20 cellular contexts compared by ENCODE assay signal in the genomic region with DNA sequence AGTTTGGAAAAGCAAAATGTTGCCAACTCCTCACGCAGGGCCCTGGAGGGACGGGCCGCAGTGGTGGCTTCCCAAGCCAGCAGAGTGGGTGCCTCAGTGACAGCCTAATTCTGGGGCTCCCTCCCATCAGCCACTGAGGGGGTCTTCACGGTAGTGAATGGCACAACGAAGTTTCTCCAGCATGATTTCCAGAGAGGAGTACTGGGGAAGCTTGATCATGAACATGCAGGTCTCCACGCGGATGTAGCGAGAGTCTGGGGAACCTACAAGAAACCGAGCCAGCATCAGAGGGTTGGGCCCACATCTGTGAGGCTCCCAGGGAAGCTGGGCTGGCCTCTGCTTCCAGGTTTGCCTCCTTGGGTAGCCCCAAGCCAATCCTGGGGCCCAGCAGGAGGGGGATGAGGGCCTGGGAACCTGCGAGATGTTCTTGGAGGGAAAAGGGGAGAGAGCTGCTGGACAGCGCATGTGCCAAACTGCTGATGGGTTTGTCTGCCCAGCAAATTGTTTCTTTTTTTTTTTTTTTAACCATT. TPM values are rescaled to one million over a fixed set of nuclear protein-coding genes. Genes with fewer than 3 reads are reported as not detected.
DNase-seq lines count a peak whose midpoint lies in the region; ATAC-seq, FAIRE-seq and TF ChIP-seq lines count a peak whose summit lies in the region.
"Had no signal": no experiment of that assay in that cellular context is flagged by ENCODE, and none has a peak within 500 bp of the region (broad histone marks: within the 10 kb centered on the region; RNA-seq: fewer than 3 reads in every experiment).

No MANE protein-coding gene starts in this region.

- TF ChIP-seq POLR2A in HepG2 (IDR thresholded peaks at IDR 0.05; ENCODE audit: insufficient read depth in 1 of 2, low read depth in 2 of 2, low read length in 2 of 2) = no peak

- intact Hi-C loops in left lung (cut with DNase I) = no loop called here
- intact Hi-C loops in aorta (cut with DNase I) = no loop called here
- intact Hi-C loops in HepG2 (cut with micrococcal nuclease; ENCODE audit: unreplicated experiment) = no loop called here

- H3K27me3 ChIP-seq in left lung (no peaks in the 10 kb centered on the region), aorta (ENCODE audit: control insufficient read depth in 1 of 2, insufficient read depth in 2 of 2, low read length in 1 of 2) (no peaks in the 10 kb centered on the region), HepG2 (ENCODE audit: control insufficient read depth in 1 of 2, insufficient read depth in 2 of 2, low read length in 2 of 2) (no peaks in the 10 kb centered on the region)
- H3K27me3 ChIP-seq: BLaER1 treated with 17β-estradiol and CSF1 and Interleukin-3, amounts not matched to agents 10 nM and 100 nM; SJCRH30 had no signal

- TF ChIP-seq EP300 in HepG2 (IDR thresholded peaks at IDR 0.05; ENCODE audit: low read depth in 2 of 2, low read length in 2 of 2) = no peak
- TF ChIP-seq EP300 in HepG2 (CRISPR knock-in tag; IDR thresholded peaks at IDR 0.05; ENCODE audit: borderline replicate concordance) = no peak

- BruUV-seq in HepG2 (replicated peaks; lab: Mats Ljungman, UMichigan) = no TSS peak

- H4K20me1 ChIP-seq in HepG2 (ENCODE audit: insufficient read depth, low read length) = no peaks in the 10 kb centered on the region

- H3K4me1 Mint-ChIP-seq in activated naive CD4-positive, alpha-beta T cell treated with anti-CD3 and anti-CD28 coated beads, Interleukin-2, amount 10 ng/mL, durations not matched to agents 7 days and 5 days = peaks cover 30% of the 10 kb centered on the region
- H3K4me1 Mint-ChIP-seq in central memory CD8-positive, alpha-beta T cell = peaks cover 21% of the 10 kb centered on the region
- peaks cover 26 to 35% of the 10 kb centered on the region in 2 donors for H3K4me1 Mint-ChIP-seq in stimulated activated naive B cell treated with anti-CD40 and anti-IgM and Interleukin-4, amounts not matched to agents 10 μg/mL and 1 μg/mL and 100 μg/mL, for 72 hours

- H3K4me3 ChIP-seq in left lung (no peak overlapping the region), aorta (ENCODE audit: low read length in 2 of 2) (no peak overlapping the region), HepG2 (replicated peaks in 1 of 3; ENCODE audit: insufficient read depth in 1 of 3, low read depth in 2 of 3, low read length in 3 of 3) (no peak overlapping the region)
- H3K4me3 ChIP-seq: BLaER1 treated with 17β-estradiol and CSF1 and Interleukin-3, amounts not matched to agents 10 nM and 100 nM; SJCRH30 had no signal

- peaks cover 53% of the 10 kb centered on the region for H3K36me3 Mint-ChIP-seq in activated naive CD4-positive, alpha-beta T cell treated with anti-CD3 and anti-CD28 coated beads, Interleukin-2, amount 10 ng/mL, durations not matched to agents 7 days and 5 days
- peaks cover 15% of the 10 kb centered on the region for H3K36me3 Mint-ChIP-seq in central memory CD8-positive, alpha-beta T cell (ENCODE audit: insufficient read depth)
- H3K36me3 Mint-ChIP-seq in stimulated activated naive B cell treated with anti-CD40 and anti-IgM and Interleukin-4, amounts not matched to agents 10 μg/mL and 1 μg/mL and 100 μg/mL, for 72 hours = peaks cover 60 to 76% of the 10 kb centered on the region in 2 donors

- H3K9me3 ChIP-seq in left lung (no peaks in the 10 kb centered on the region), aorta (ENCODE audit: control insufficient read depth, low read length) (no peaks in the 10 kb centered on the region), HepG2 (ENCODE audit: low read length) (no peaks in the 10 kb centered on the region)
- H3K9me3 ChIP-seq: SJCRH30 had no signal

- no peaks in the 10 kb centered on the region for H3K27me3 Mint-ChIP-seq in activated naive CD4-positive, alpha-beta T cell treated with anti-CD3 and anti-CD28 coated beads, Interleukin-2, amount 10 ng/mL, durations not matched to agents 7 days and 5 days
- no peaks in the 10 kb centered on the region for H3K27me3 Mint-ChIP-seq in central memory CD8-positive, alpha-beta T cell
- H3K27me3 Mint-ChIP-seq in stimulated activated naive B cell treated with anti-CD40 and anti-IgM and Interleukin-4, amounts not matched to agents 10 μg/mL and 1 μg/mL and 100 μg/mL, for 72 hours = no peaks in the 10 kb centered on the region

- no peaks in the 10 kb centered on the region for H3K4me1 ChIP-seq in left lung
- H3K4me1 ChIP-seq in aorta (ENCODE audit: control insufficient read depth in 1 of 2, insufficient read depth in 2 of 2, low read length in 2 of 2) = no peaks in the 10 kb centered on the region
- no peaks in the 10 kb centered on the region for H3K4me1 ChIP-seq in HepG2 (ENCODE audit: insufficient read depth, low read length)
- H3K4me1 ChIP-seq: BLaER1 treated with 17β-estradiol and CSF1 and Interleukin-3, amounts not matched to agents 10 nM and 100 nM; SJCRH30 had no signal

- TF ChIP-seq RAD21 in HepG2 (CRISPR knock-in tag; IDR thresholded peaks at IDR 0.05) = no peak

- FAIRE-seq in HepG2 (lab: Jason Lieb, UNC) = no peak
- FAIRE-seq: A204.1, GM12891, GM18507 had no signal

- CTCF ChIA-PET in activated naive CD4-positive, alpha-beta T cell treated with anti-CD3 and anti-CD28 coated beads, Interleukin-2, amount 10 ng/mL, durations not matched to agents 7 days and 5 days (lab: Charles Lee) = no interaction called here
- CTCF ChIA-PET in HepG2 (lab: Yijun Ruan, JAX; ENCODE audit: low intra/inter-chr PET ratio, low total read pairs) = no interaction called here

- no peak for TF ChIP-seq CTCF in left lung (IDR thresholded peaks at IDR 0.05)
- no peak for TF ChIP-seq CTCF in HepG2 (CRISPR knock-in tag; IDR thresholded peaks at IDR 0.05)

- H3K36me3 ChIP-seq in left lung (peaks cover 0 to 82% of the 10 kb centered on the region in 2 donors), aorta (ENCODE audit: control insufficient read depth in 1 of 2, insufficient read depth in 2 of 2, low read length in 1 of 2) (peaks cover 5 to 8% of the 10 kb centered on the region in 2 donors), HepG2 (replicated peaks in 1 of 2; ENCODE audit: control insufficient read depth in 1 of 2, insufficient read depth in 2 of 2, low read length in 2 of 2) (peaks cover 0 to 6% of the 10 kb centered on the region in 2 experiments; a peak in 1 of 5 replicates)

- no peak overlapping the region for H2AFZ ChIP-seq in HepG2 (ENCODE audit: low read length)

- in situ Hi-C loops in HepG2 (cut with HindIII; ENCODE audit: extremely low pct_ligation_motif_present, low pct_unique_long_range_greater_than_20kb) = no loop called here

- no peaks in the 10 kb centered on the region for H3K79me2 ChIP-seq in HepG2 (ENCODE audit: insufficient read depth, low read length)

- H3K27ac ChIP-seq in left lung (no peak overlapping the region), aorta (ENCODE audit: low read depth in 1 of 2, low read length in 2 of 2) (no peak overlapping the region), HepG2 (ENCODE audit: extremely low read length, insufficient read depth, low read length) (no peak overlapping the region)
- H3K27ac ChIP-seq: BLaER1 treated with 17β-estradiol and CSF1 and Interleukin-3, amounts not matched to agents 10 nM and 100 nM; SJCRH30 had no signal

- H3K4me2 ChIP-seq in HepG2 (ENCODE audit: low read depth, low read length) = no peak overlapping the region
- H3K4me2 ChIP-seq: BLaER1 treated with 17β-estradiol and CSF1 and Interleukin-3, amounts not matched to agents 10 nM and 100 nM had no signal

- WGBS in aorta, 2 donors = 95% methylated on average over 11 of the region's 11 CpGs
- 92% methylated on average over 9 of the region's 11 CpGs for WGBS in HepG2 (ENCODE audit: low lambda C conversion rate)

- H3K9me3 Mint-ChIP-seq in activated naive CD4-positive, alpha-beta T cell treated with anti-CD3 and anti-CD28 coated beads, Interleukin-2, amount 10 ng/mL, durations not matched to agents 7 days and 5 days = peaks cover 21% of the 10 kb centered on the region
- H3K9me3 Mint-ChIP-seq in central memory CD8-positive, alpha-beta T cell = peaks cover 9% of the 10 kb centered on the region
- H3K9me3 Mint-ChIP-seq in stimulated activated naive B cell treated with anti-CD40 and anti-IgM and Interleukin-4, amounts not matched to agents 10 μg/mL and 1 μg/mL and 100 μg/mL, for 72 hours = peaks cover 10 to 14% of the 10 kb centered on the region in 2 donors

- H3K4me3 Mint-ChIP-seq in activated naive CD4-positive, alpha-beta T cell treated with anti-CD3 and anti-CD28 coated beads, Interleukin-2, amount 10 ng/mL, durations not matched to agents 7 days and 5 days = no peak overlapping the region
- H3K4me3 Mint-ChIP-seq in central memory CD8-positive, alpha-beta T cell = no peak overlapping the region
- H3K4me3 Mint-ChIP-seq in stimulated activated naive B cell treated with anti-CD40 and anti-IgM and Interleukin-4, amounts not matched to agents 10 μg/mL and 1 μg/mL and 100 μg/mL, for 72 hours = no peak overlapping the region

- DNase-seq in activated naive CD4-positive, alpha-beta T cell treated with anti-CD3 and anti-CD28 coated beads, Interleukin-2, amount 10 ng/mL, durations not matched to agents 7 days and 5 days = no peak
- DNase-seq in activated naive CD4-positive, alpha-beta T cell treated with Interleukin-2 at 50 U/mL for 16 hours = no peak
- DNase-seq in central memory CD8-positive, alpha-beta T cell (ENCODE audit: low spot score in 2 of 2) = no peak
- DNase-seq in left lung = peak; percentile 12 to 46
- DNase-seq in aorta = peak; percentile 17 to 59
- DNase-seq in HepG2 (ENCODE audit: low spot score) = no peak
- DNase-seq in NCI-H2171 treated with DMSO at 0.1 percent for 48 hours (lab: John Stamatoyannopoulos, UW) = no peak
- DNase-seq in stimulated activated naive B cell treated with anti-CD40 and anti-IgM and Interleukin-4, amounts not matched to agents 10 μg/mL and 1 μg/mL and 100 μg/mL, for 72 hours = no peak
- DNase-seq: DMS 273 treated with DMSO at 0.1 percent for 48 hours; GDM1; NCI-H1105 treated with DMSO at 0.1 percent for 48 hours; NCI-H187 treated with DMSO at 0.1 percent for 48 hours; NCI-H526 treated with DMSO at 0.1 percent for 48 hours; NK-92 treated with Interleukin-12 subunit alpha and Interleukin-12 subunit beta, amount 100 ng/mL, for 24 hours; RPMI8226; SJCRH30 had no signal

- H3K9ac ChIP-seq in HepG2 (ENCODE audit: insufficient read depth, low read depth, low read length) = no peak overlapping the region
- H3K9ac ChIP-seq: BLaER1 treated with 17β-estradiol and CSF1 and Interleukin-3, amounts not matched to agents 10 nM and 100 nM had no signal

- no peak for ATAC-seq in central memory CD8-positive, alpha-beta T cell (replicated peaks; ENCODE audit: extremely low read depth, poor library complexity, severe bottlenecking)
- ATAC-seq in left lung (no peak), aorta (ENCODE audit: low FRiP score) (no peak), HepG2 (no peak)
- no peak for ATAC-seq in stimulated activated naive B cell treated with anti-CD40 and anti-IgM and Interleukin-4, amounts not matched to agents 10 μg/mL and 1 μg/mL and 100 μg/mL, for 72 hours (replicated peaks)

- H3K27ac Mint-ChIP-seq in activated naive CD4-positive, alpha-beta T cell treated with anti-CD3 and anti-CD28 coated beads, Interleukin-2, amount 10 ng/mL, durations not matched to agents 7 days and 5 days = peak overlapping the region; percentile 65
- peak overlapping the region; percentile 38 for H3K27ac Mint-ChIP-seq in central memory CD8-positive, alpha-beta T cell (ENCODE audit: low read depth)
- no peak overlapping the region for H3K27ac Mint-ChIP-seq in stimulated activated naive B cell treated with anti-CD40 and anti-IgM and Interleukin-4, amounts not matched to agents 10 μg/mL and 1 μg/mL and 100 μg/mL, for 72 hours

- POLR2A ChIA-PET in HepG2 (lab: Yijun Ruan, JAX) = no interaction called here

RNA-seq across cellular contexts. Expression of gene TRAFD1, which starts 37.0 kb away (rescaled TPM):
- total RNA-seq in left lung = 10 to 100 TPM; 40.1 to 46.1 TPM
- total RNA-seq in aorta = 10 to 100 TPM; 21.2 to 35.5 TPM
- polyA plus RNA-seq in aorta = 10 to 100 TPM in 1 of 2 donors, 1 to 10 TPM in 1; 8.9 to 26.0 TPM
- total RNA-seq in HepG2 (2016; rRNA removed; fragmentation: Illumina TruSeq; extraction: Trizol) = 20.9 and 27.8 TPM in 2 replicates
- total RNA-seq in HepG2 (2016; cell fraction: cytosol; rRNA removed; fragmentation: Illumina TruSeq; extraction: Trizol; ENCODE audit: low read depth) = 3.3 and 3.6 TPM in 2 replicates
- 20.5 and 24.2 TPM in 2 replicates for total RNA-seq in HepG2 (2016; cell fraction: insoluble cytoplasmic fraction; rRNA removed; fragmentation: Illumina TruSeq; extraction: Trizol)
- total RNA-seq in HepG2 (2016; cell fraction: membrane; rRNA removed; fragmentation: Illumina TruSeq; extraction: Trizol) = 7.6 and 9.4 TPM in 2 replicates
- total RNA-seq in HepG2 (2016; cell fraction: nucleus; rRNA removed; fragmentation: Illumina TruSeq; extraction: Trizol) = 16.1 and 18.7 TPM in 2 replicates
- polyA plus RNA-seq in HepG2 (2011; rRNA removed) = 9.5 and 10.4 TPM in 2 replicates
- polyA plus RNA-seq in HepG2 (2011; cell fraction: cytosol; rRNA removed) = 8.7 and 9.7 TPM in 2 replicates
- polyA plus RNA-seq in HepG2 (2011; cell fraction: nucleus; rRNA removed) = 9.1 and 10.4 TPM in 2 replicates
- polyA plus RNA-seq in HepG2 (2012) = 8.9 and 13.3 TPM in 2 replicates
- 1.0 and 1.5 TPM in 2 replicates for polyA plus RNA-seq in HepG2 (2016; cell fraction: cytosol; fragmentation: Illumina TruSeq; extraction: Trizol; ENCODE audit: low read depth)
- polyA plus RNA-seq in HepG2 (2016; cell fraction: insoluble cytoplasmic fraction; fragmentation: Illumina TruSeq; extraction: Trizol; ENCODE audit: low read depth) = 20.8 and 21.2 TPM in 2 replicates
- 3.1 TPM in 2 replicates for polyA plus RNA-seq in HepG2 (2016; cell fraction: membrane; fragmentation: Illumina TruSeq; extraction: Trizol; ENCODE audit: low read depth)
- polyA plus RNA-seq in HepG2 (2016; cell fraction: nucleus; fragmentation: Illumina TruSeq; extraction: Trizol; ENCODE audit: insufficient read depth, low read depth) = 14.6 and 15.4 TPM in 2 replicates
- polyA minus RNA-seq in HepG2 (2011; rRNA and poly(A)+ RNA removed; ENCODE audit: low replicate concordance) = 8.1 and 43.5 TPM in 2 replicates
- 5.2 and 7.2 TPM in 2 replicates for polyA minus RNA-seq in HepG2 (2011; cell fraction: cytosol; rRNA and poly(A)+ RNA removed)
- 12.0 and 15.9 TPM in 2 replicates for polyA minus RNA-seq in HepG2 (2011; cell fraction: nucleus; rRNA and poly(A)+ RNA removed)

RNA-seq across cellular contexts. Expression of gene NAA25, which starts 53.7 kb away (rescaled TPM):
- 10 to 100 TPM; 17.3 to 33.7 TPM for total RNA-seq in left lung
- 10 to 100 TPM; 23.4 to 27.5 TPM for total RNA-seq in aorta
- 1 to 10 TPM; 2.1 to 5.1 TPM for polyA plus RNA-seq in aorta
- 32.0 and 36.1 TPM in 2 replicates for total RNA-seq in HepG2 (2016; rRNA removed; fragmentation: Illumina TruSeq; extraction: Trizol)
- total RNA-seq in HepG2 (2016; cell fraction: cytosol; rRNA removed; fragmentation: Illumina TruSeq; extraction: Trizol; ENCODE audit: low read depth) = 7.7 and 9.0 TPM in 2 replicates
- 29.7 and 38.3 TPM in 2 replicates for total RNA-seq in HepG2 (2016; cell fraction: insoluble cytoplasmic fraction; rRNA removed; fragmentation: Illumina TruSeq; extraction: Trizol)
- 10.6 and 12.3 TPM in 2 replicates for total RNA-seq in HepG2 (2016; cell fraction: membrane; rRNA removed; fragmentation: Illumina TruSeq; extraction: Trizol)
- total RNA-seq in HepG2 (2016; cell fraction: nucleus; rRNA removed; fragmentation: Illumina TruSeq; extraction: Trizol) = 40.0 and 40.4 TPM in 2 replicates
- polyA plus RNA-seq in HepG2 (2011; rRNA removed) = 11.4 and 13.5 TPM in 2 replicates
- 4.5 and 7.2 TPM in 2 replicates for polyA plus RNA-seq in HepG2 (2011; cell fraction: cytosol; rRNA removed)
- 10.3 and 12.1 TPM in 2 replicates for polyA plus RNA-seq in HepG2 (2011; cell fraction: nucleus; rRNA removed)
- polyA plus RNA-seq in HepG2 (2012) = 14.4 and 16.1 TPM in 2 replicates
- 1.2 and 1.4 TPM in 2 replicates for polyA plus RNA-seq in HepG2 (2016; cell fraction: cytosol; fragmentation: Illumina TruSeq; extraction: Trizol; ENCODE audit: low read depth)
- 16.8 and 17.4 TPM in 2 replicates for polyA plus RNA-seq in HepG2 (2016; cell fraction: insoluble cytoplasmic fraction; fragmentation: Illumina TruSeq; extraction: Trizol; ENCODE audit: low read depth)
- 2.8 and 3.2 TPM in 2 replicates for polyA plus RNA-seq in HepG2 (2016; cell fraction: membrane; fragmentation: Illumina TruSeq; extraction: Trizol; ENCODE audit: low read depth)
- polyA plus RNA-seq in HepG2 (2016; cell fraction: nucleus; fragmentation: Illumina TruSeq; extraction: Trizol; ENCODE audit: insufficient read depth, low read depth) = 32.7 and 35.6 TPM in 2 replicates
- polyA minus RNA-seq in HepG2 (2011; rRNA and poly(A)+ RNA removed; ENCODE audit: low replicate concordance) = 17.6 and 43.3 TPM in 2 replicates
- polyA minus RNA-seq in HepG2 (2011; cell fraction: cytosol; rRNA and poly(A)+ RNA removed) = 21.9 and 26.3 TPM in 2 replicates
- polyA minus RNA-seq in HepG2 (2011; cell fraction: nucleus; rRNA and poly(A)+ RNA removed) = 40.7 and 48.1 TPM in 2 replicates

Comparison
In these comparisons a context has a peak if more than half of its experiments do, and no peak if none do; other contexts are left out.
1. DNase-seq: peak in left lung (2 of 2) and aorta (2 of 2); none in activated naive CD4-positive, alpha-beta T cell treated with anti-CD3 and anti-CD28 coated beads, Interleukin-2, amount 10 ng/mL, durations not matched to agents 7 days and 5 days (single experiment), activated naive CD4-positive, alpha-beta T cell treated with Interleukin-2 at 50 U/mL for 16 hours (single experiment), central memory CD8-positive, alpha-beta T cell (0 of 2), HepG2 (single experiment), NCI-H2171 treated with DMSO at 0.1 percent for 48 hours (single experiment) and stimulated activated naive B cell treated with anti-CD40 and anti-IgM and Interleukin-4, amounts not matched to agents 10 μg/mL and 1 μg/mL and 100 μg/mL, for 72 hours (single experiment).